Comparison of ENCODE assay signal across 35 cellular contexts in the genomic region with DNA sequence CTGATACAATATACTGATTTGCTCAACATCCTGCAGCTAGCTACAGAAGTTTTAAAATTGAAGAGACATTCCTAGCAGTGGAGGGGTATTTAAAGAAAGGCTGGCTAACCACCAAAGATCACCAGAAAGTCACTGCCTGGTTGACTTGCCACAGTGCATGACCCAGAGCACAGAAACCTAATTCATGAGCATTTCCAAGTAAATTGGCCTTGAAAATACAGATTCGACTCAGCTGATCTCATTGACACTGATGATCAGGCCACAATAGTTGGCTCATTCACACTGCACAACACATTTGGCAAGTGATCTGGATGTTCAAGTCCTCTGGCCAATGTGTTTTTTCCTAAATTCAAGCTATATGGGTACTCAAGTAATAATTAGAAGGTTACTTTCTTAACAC. TPM values are rescaled to one million over a fixed set of nuclear protein-coding genes. Genes with fewer than 3 reads are reported as not detected.
"Had no signal": no experiment of that assay in that cellular context is flagged by ENCODE, and none has a peak within 500 bp of the region (broad histone marks: within the 10 kb centered on the region; RNA-seq: fewer than 3 reads in every experiment).

No MANE protein-coding gene starts in this region.

- DNase-seq: activated CD4-positive, alpha-beta T cell treated with anti-CD3 and anti-CD28 coated beads, Interleukin-2, amount 10 ng/mL, durations not matched to agents 24 days and 14 days; activated CD4-positive, alpha-beta T cell treated with anti-CD3 and anti-CD28 coated beads, Interleukin-2, amount 50 U/mL, for 4 hours; activated CD8-positive, alpha-beta memory T cell treated with anti-CD3 and anti-CD28 coated beads, Interleukin-2, amount 50 U/mL, for 4 hours; activated CD8-positive, alpha-beta T cell treated with anti-CD3 and anti-CD28 coated beads for 36 hours; activated gamma-delta T cell treated with Interleukin-2 at 50 U/mL for 16 hours; activated naive CD4-positive, alpha-beta T cell treated with anti-CD3 and anti-CD28 coated beads for 36 hours; activated T-cell treated with anti-CD3 and anti-CD28 coated beads for 4 hours; activated T-cell treated with anti-CD3 and anti-CD28 coated beads, Interleukin-2, amount 50 U/mL, for 4 hours; adrenal gland; body of pancreas; KG1; MM.1S; MV-4-11; NCI-H1092; NCI-H1436 treated with DMSO at 0.1 percent for 48 hours; NCI-H1694 treated with DMSO at 0.1 percent for 48 hours; NCI-H2029; NCI-H510A; NCI-H526; NCI-H748 treated with DMSO at 0.1 percent for 48 hours; NK-92 treated with Interleukin-12 subunit alpha and Interleukin-12 subunit beta, amount 100 ng/mL, for 24 hours; PC-3; SIG-M5; T1000; WERI-Rb-1 had no signal

- H3K9me3 ChIP-seq: adrenal gland, body of pancreas, breast epithelium had no signal

- H3K4me1 ChIP-seq: adrenal gland, body of pancreas, breast epithelium had no signal

- H3K27ac Mint-ChIP-seq: activated CD4-positive, alpha-beta T cell treated with anti-CD3 and anti-CD28 coated beads, Interleukin-2, amount 10 ng/mL, durations not matched to agents 24 days and 14 days; activated CD8-positive, alpha-beta T cell treated with anti-CD3 and anti-CD28 coated beads for 36 hours; activated naive CD4-positive, alpha-beta T cell treated with anti-CD3 and anti-CD28 coated beads for 36 hours; activated naive CD4-positive, alpha-beta T cell treated with anti-CD3 and anti-CD28 coated beads, Interleukin-2, amount 50 U/mL, for 72 hours; activated T-helper 1 cell treated with anti-CD3 and anti-CD28 coated beads, Interleukin-12 subunit alpha, Interleukin-12 subunit beta, Interleukin-2, Interleukin-4 antibody, amounts not matched to agents 30 ng/mL and 10 ng/mL and 1 ng/mL, durations not matched to agents 14 hours and 24 hours and 36 hours had no signal

- H3K27ac ChIP-seq: adrenal gland, body of pancreas, breast epithelium, RWPE1, WERI-Rb-1 had no signal

- H3K9me3 Mint-ChIP-seq: activated CD4-positive, alpha-beta T cell treated with anti-CD3 and anti-CD28 coated beads, Interleukin-2, amount 10 ng/mL, durations not matched to agents 24 days and 14 days; activated CD8-positive, alpha-beta T cell treated with anti-CD3 and anti-CD28 coated beads for 36 hours; activated naive CD4-positive, alpha-beta T cell treated with anti-CD3 and anti-CD28 coated beads for 36 hours; activated naive CD4-positive, alpha-beta T cell treated with anti-CD3 and anti-CD28 coated beads, Interleukin-2, amount 50 U/mL, for 72 hours; activated T-cell treated with anti-CD3 and anti-CD28 coated beads, Interleukin-2, amount 50 U/mL, for 4 hours; activated T-helper 1 cell treated with anti-CD3 and anti-CD28 coated beads, Interleukin-12 subunit alpha, Interleukin-12 subunit beta, Interleukin-2, Interleukin-4 antibody, amounts not matched to agents 30 ng/mL and 10 ng/mL and 1 ng/mL, durations not matched to agents 14 hours and 24 hours and 36 hours had no signal

- H3K4me3 Mint-ChIP-seq: activated CD4-positive, alpha-beta T cell treated with anti-CD3 and anti-CD28 coated beads, Interleukin-2, amount 10 ng/mL, durations not matched to agents 24 days and 14 days; activated CD8-positive, alpha-beta T cell treated with anti-CD3 and anti-CD28 coated beads for 36 hours; activated naive CD4-positive, alpha-beta T cell treated with anti-CD3 and anti-CD28 coated beads for 36 hours; activated T-cell treated with anti-CD3 and anti-CD28 coated beads, Interleukin-2, amount 50 U/mL, for 4 hours; activated T-helper 1 cell treated with anti-CD3 and anti-CD28 coated beads, Interleukin-12 subunit alpha, Interleukin-12 subunit beta, Interleukin-2, Interleukin-4 antibody, amounts not matched to agents 30 ng/mL and 10 ng/mL and 1 ng/mL, durations not matched to agents 14 hours and 24 hours and 36 hours had no signal

- H3K4me3 ChIP-seq: adrenal gland, body of pancreas, breast epithelium had no signal

- H3K27me3 ChIP-seq: adrenal gland, body of pancreas, breast epithelium had no signal

- H3K36me3 Mint-ChIP-seq: activated naive CD4-positive, alpha-beta T cell treated with anti-CD3 and anti-CD28 coated beads, Interleukin-2, amount 50 U/mL, for 72 hours had no signal

- H3K36me3 ChIP-seq: breast epithelium, WERI-Rb-1 had no signal

- ATAC-seq: activated CD8-positive, alpha-beta T cell treated with anti-CD3 and anti-CD28 coated beads for 36 hours; activated T-cell treated with anti-CD3 and anti-CD28 coated beads, Interleukin-2, amount 50 U/mL, for 4 hours; body of pancreas; PC-3; Right ventricle myocardium inferior had no signal

- H3K4me1 Mint-ChIP-seq: activated CD4-positive, alpha-beta T cell treated with anti-CD3 and anti-CD28 coated beads, Interleukin-2, amount 10 ng/mL, durations not matched to agents 24 days and 14 days had no signal

- FAIRE-seq: astrocyte, RCC 7860 had no signal

RNA-seq across cellular contexts. Expression of gene TDRD6, which starts 13.3 kb away (rescaled TPM):
- total RNA-seq: activated CD4-positive, alpha-beta T cell treated with anti-CD3 and anti-CD28 coated beads, Interleukin-2, amount 10 ng/mL, durations not matched to agents 24 days and 14 days; activated CD8-positive, alpha-beta T cell treated with anti-CD3 and anti-CD28 coated beads for 36 hours; activated naive CD4-positive, alpha-beta T cell treated with anti-CD3 and anti-CD28 coated beads for 36 hours; activated naive CD4-positive, alpha-beta T cell treated with anti-CD3 and anti-CD28 coated beads, Interleukin-2, amount 50 U/mL, for 72 hours; activated T-cell treated with anti-CD3 and anti-CD28 coated beads, Interleukin-2, amount 50 U/mL, for 4 hours; activated T-helper 1 cell treated with anti-CD3 and anti-CD28 coated beads, Interleukin-12 subunit alpha, Interleukin-12 subunit beta, Interleukin-2, Interleukin-4 antibody, amounts not matched to agents 30 ng/mL and 10 ng/mL and 1 ng/mL, durations not matched to agents 14 hours and 24 hours and 36 hours; LHCN-M2; T-helper 1 cell treated with Interleukin-12 subunit alpha and Interleukin-12 subunit beta and Interleukin-4 antibody, amounts not matched to agents 30 ng/mL and 1 ng/mL, for 36 hours; T-helper 2 cell treated with Interferon-gamma antibody and Interleukin-4, amounts not matched to agents 100 ng/mL and 5 ng/mL, for 36 hours had no signal

RNA-seq across cellular contexts. Expression of gene SLC25A27, which starts 21.6 kb away (rescaled TPM):
- total RNA-seq: activated T-helper 1 cell treated with anti-CD3 and anti-CD28 coated beads, Interleukin-12 subunit alpha, Interleukin-12 subunit beta, Interleukin-2, Interleukin-4 antibody, amounts not matched to agents 30 ng/mL and 10 ng/mL and 1 ng/mL, durations not matched to agents 14 hours and 24 hours and 36 hours; T-helper 1 cell treated with Interleukin-12 subunit alpha and Interleukin-12 subunit beta and Interleukin-4 antibody, amounts not matched to agents 30 ng/mL and 1 ng/mL, for 36 hours; T-helper 2 cell treated with Interferon-gamma antibody and Interleukin-4, amounts not matched to agents 100 ng/mL and 5 ng/mL, for 36 hours had no signal

RNA-seq across cellular contexts. Expression of gene CYP39A1, which starts 21.8 kb away (rescaled TPM):
- total RNA-seq: activated CD4-positive, alpha-beta T cell treated with anti-CD3 and anti-CD28 coated beads, Interleukin-2, amount 10 ng/mL, durations not matched to agents 24 days and 14 days; activated CD8-positive, alpha-beta T cell treated with anti-CD3 and anti-CD28 coated beads for 36 hours; activated naive CD4-positive, alpha-beta T cell treated with anti-CD3 and anti-CD28 coated beads for 36 hours; activated naive CD4-positive, alpha-beta T cell treated with anti-CD3 and anti-CD28 coated beads, Interleukin-2, amount 50 U/mL, for 72 hours; activated T-cell treated with anti-CD3 and anti-CD28 coated beads, Interleukin-2, amount 50 U/mL, for 4 hours; activated T-helper 1 cell treated with anti-CD3 and anti-CD28 coated beads, Interleukin-12 subunit alpha, Interleukin-12 subunit beta, Interleukin-2, Interleukin-4 antibody, amounts not matched to agents 30 ng/mL and 10 ng/mL and 1 ng/mL, durations not matched to agents 14 hours and 24 hours and 36 hours; LHCN-M2; T-helper 1 cell treated with Interleukin-12 subunit alpha and Interleukin-12 subunit beta and Interleukin-4 antibody, amounts not matched to agents 30 ng/mL and 1 ng/mL, for 36 hours; T-helper 2 cell treated with Interferon-gamma antibody and Interleukin-4, amounts not matched to agents 100 ng/mL and 5 ng/mL, for 36 hours had no signal
